Comparison of ENCODE assay signal across 36 cellular contexts in genomic region chr4:72494156-72494555, GRCh38.
"Had no signal": no experiment of that assay in that cellular context is flagged by ENCODE, and none has a peak within 500 bp of the region (broad histone marks: within the 10 kb centered on the region; RNA-seq: fewer than 3 reads in every experiment).

No MANE protein-coding gene starts in this region.

- DNase-seq: Kasumi-1, MG63, MM.1S, MV-4-11, NCI-H1048, NCI-H1092, NCI-H1092 treated with DMSO at 0.1 percent for 48 hours, NCI-H1105, NCI-H1105 treated with DMSO at 0.1 percent for 48 hours, NCI-H1417, NCI-H1417 treated with DMSO at 0.1 percent for 48 hours, NCI-H1436, NCI-H1436 treated with DMSO at 0.1 percent for 48 hours, NCI-H146, NCI-H1694, NCI-H1694 treated with DMSO at 0.1 percent for 48 hours, NCI-H187, NCI-H187 treated with DMSO at 0.1 percent for 48 hours, NCI-H1930, NCI-H2029, NCI-H2029 treated with DMSO at 0.1 percent for 48 hours, NCI-H2081, NCI-H2081 treated with DMSO at 0.1 percent for 48 hours, NCI-H2107, NCI-H2171, NCI-H2171 treated with DMSO at 0.1 percent for 48 hours, NCI-H2227 treated with DMSO at 0.1 percent for 48 hours, NCI-H226, NCI-H345, NCI-H446, NCI-H446 treated with DMSO at 0.1 percent for 48 hours, NCI-H510A, NCI-H510A treated with DMSO at 0.1 percent for 48 hours, NCI-H524, NCI-H524 treated with DMSO at 0.1 percent for 48 hours, NCI-H526 had no signal

- H3K27me3 ChIP-seq: MG63 had no signal

- H3K4me3 ChIP-seq: MG63 had no signal
